Comparison of ENCODE assay signal across 19 cellular contexts in the genomic region with DNA sequence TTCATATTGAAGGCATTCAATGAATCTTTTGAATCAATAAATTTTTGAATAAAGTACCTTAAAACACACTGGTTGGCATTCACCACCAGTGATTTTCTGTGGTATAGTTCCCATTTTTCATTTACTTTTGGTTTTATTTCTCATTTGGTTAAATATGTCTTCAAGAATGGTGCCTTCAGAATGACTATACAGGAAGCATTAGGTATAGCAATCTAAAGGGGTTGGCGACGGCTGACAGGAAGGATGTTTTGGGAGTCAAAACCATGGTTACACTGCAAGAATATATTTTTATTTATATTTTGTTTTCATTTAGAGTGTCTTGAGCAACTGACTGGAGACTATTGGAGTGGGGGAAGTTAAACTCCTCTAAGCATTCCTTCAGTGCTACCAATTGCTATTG.
A peak's percentile ranks its signal among the peaks of the same experiment; 100 is the strongest.
DNase-seq lines count a peak whose midpoint lies in the region; ATAC-seq and TF ChIP-seq lines count a peak whose summit lies in the region.
"Had no signal": no experiment of that assay in that cellular context is flagged by ENCODE, and none has a peak within 500 bp of the region (broad histone marks: within the 10 kb centered on the region; RNA-seq: fewer than 3 reads in every experiment).

No MANE protein-coding gene starts in this region.

- 36 to 61% methylated on average over 2 of the region's 2 CpGs for WGBS in upper lobe of left lung, 2 donors

- DNase-seq in RKO (ENCODE audit: low spot score) = no peak
- DNase-seq in upper lobe of left lung = no peak
- no peak for DNase-seq in kidney tubule cell (ENCODE audit: low spot score)
- no peak for DNase-seq in stimulated activated naive CD4-positive, alpha-beta T cell treated with Interleukin-2 at 50 U/mL for 16 hours (lab: John Stamatoyannopoulos, UW)
- DNase-seq: activated naive CD4-positive, alpha-beta T cell treated with Interleukin-2 at 50 U/mL for 16 hours; CD8-positive, alpha-beta memory T cell; esophagus squamous epithelium; kidney glomerular epithelial cell; NCI-H2081 treated with DMSO at 0.1 percent for 48 hours; NCI-H774; stimulated activated CD4-positive, alpha-beta T cell treated with anti-CD3 and anti-CD28 coated beads, Interleukin-4, amount 100 ng/mL, for 24 hours; tibial artery; WERI-Rb-1 had no signal

- no peaks in the 10 kb centered on the region for H3K4me1 ChIP-seq in upper lobe of left lung
- H3K4me1 ChIP-seq: esophagus squamous epithelium, tibial artery had no signal

- H3K27me3 ChIP-seq in upper lobe of left lung = no peaks in the 10 kb centered on the region
- H3K27me3 ChIP-seq: esophagus squamous epithelium, tibial artery had no signal

- no peak for TF ChIP-seq CTCF in upper lobe of left lung (IDR thresholded peaks at IDR 0.05)

- TF ChIP-seq POLR2A in upper lobe of left lung (IDR thresholded peaks at IDR 0.05) = no peak

- no peak overlapping the region for H3K4me3 ChIP-seq in upper lobe of left lung
- H3K4me3 ChIP-seq: esophagus squamous epithelium, tibial artery had no signal

- ATAC-seq in GM18502 (IDR thresholded peaks at IDR 0.05; ENCODE audit: poor library complexity, unreplicated experiment) = peak; percentile 71
- peak; percentile 45 for ATAC-seq in GM19468 (IDR thresholded peaks at IDR 0.05; ENCODE audit: extremely low read depth, unreplicated experiment)
- ATAC-seq in HG02840 (IDR thresholded peaks at IDR 0.05; ENCODE audit: low FRiP score, unreplicated experiment) = peak; percentile 70
- ATAC-seq in HG03439 (IDR thresholded peaks at IDR 0.05; ENCODE audit: unreplicated experiment) = peak; percentile 59
- ATAC-seq in upper lobe of left lung (ENCODE audit: low FRiP score in 2 of 2) = no peak
- ATAC-seq: HepG2 had no signal

- no peaks in the 10 kb centered on the region for H3K36me3 ChIP-seq in upper lobe of left lung
- H3K36me3 ChIP-seq: esophagus squamous epithelium, tibial artery, WERI-Rb-1 had no signal

- no peaks in the 10 kb centered on the region for H3K9me3 ChIP-seq in upper lobe of left lung
- H3K9me3 ChIP-seq: esophagus squamous epithelium, tibial artery had no signal

- no peak for TF ChIP-seq EP300 in upper lobe of left lung (IDR thresholded peaks at IDR 0.05)

- H3K27ac ChIP-seq in upper lobe of left lung = no peak overlapping the region
- H3K27ac ChIP-seq: esophagus squamous epithelium, RWPE1, tibial artery, WERI-Rb-1 had no signal

Comparison
In these comparisons a context has a peak if more than half of its experiments do, and no peak if none do; other contexts are left out.
1. ATAC-seq: peak in GM18502 (single experiment), GM19468 (single experiment), HG02840 (single experiment) and HG03439 (single experiment); none in upper lobe of left lung (0 of 2).